Comparison of ENCODE assay signal across 12 cellular contexts in the genomic region with DNA sequence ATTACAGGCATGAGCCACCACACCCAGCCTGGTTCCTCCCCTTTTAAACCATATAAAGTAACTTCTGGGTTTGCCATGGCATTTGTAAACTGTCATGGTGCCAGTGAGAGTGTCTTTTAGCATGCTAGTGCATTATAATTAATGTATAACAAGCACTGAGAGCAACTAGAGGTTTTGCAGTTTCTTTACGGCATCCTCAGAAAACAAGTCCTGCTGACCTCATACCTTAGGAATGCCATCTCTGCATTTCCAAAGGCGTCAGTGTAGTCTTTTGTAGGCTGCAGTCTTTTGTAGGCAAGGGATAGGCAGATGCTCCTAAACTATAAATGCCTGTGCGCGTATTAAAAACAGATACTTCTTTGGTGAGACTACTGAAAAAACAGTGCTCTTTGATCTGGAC.
A peak's percentile ranks its signal among the peaks of the same experiment; 100 is the strongest.
DNase-seq lines count a peak whose midpoint lies in the region; ATAC-seq, FAIRE-seq and TF ChIP-seq lines count a peak whose summit lies in the region.
"Had no signal": no experiment of that assay in that cellular context is flagged by ENCODE, and none has a peak within 500 bp of the region (broad histone marks: within the 10 kb centered on the region; RNA-seq: fewer than 3 reads in every experiment).

No MANE protein-coding gene starts in this region.

- TF ChIP-seq CTCF in WTC11 (IDR thresholded peaks at IDR 0.05), result no peak
- no peak for TF ChIP-seq CTCF in MM.1S (IDR thresholded peaks at IDR 0.05; ENCODE audit: low read length)

- H3K27me3 ChIP-seq in MM.1S (replicated peaks; ENCODE audit: insufficient read depth, low read length), result no peaks in the 10 kb centered on the region

- H3K27ac ChIP-seq in MM.1S (ENCODE audit: low read length), result no peak overlapping the region

- H3K27ac Mint-ChIP-seq in WTC11, result peak overlapping the region; percentile 91
- H3K27ac Mint-ChIP-seq: activated CD4-positive, alpha-beta T cell treated with anti-CD3 and anti-CD28 coated beads, Interleukin-2, amount 10 ng/mL, durations not matched to agents 24 days and 14 days had no signal

- no peaks in the 10 kb centered on the region; the same call in 1 of the 2 replicates for H3K27me3 Mint-ChIP-seq in WTC11 (ENCODE audit: low read depth)
- H3K27me3 Mint-ChIP-seq: activated CD4-positive, alpha-beta T cell treated with anti-CD3 and anti-CD28 coated beads, Interleukin-2, amount 10 ng/mL, durations not matched to agents 24 days and 14 days had no signal

- H3K9me3 ChIP-seq in MM.1S (replicated peaks; ENCODE audit: insufficient read depth, low read length), result no peaks in the 10 kb centered on the region

- no peak overlapping the region for H2AFZ ChIP-seq in MM.1S (ENCODE audit: low read length)

- no peaks in the 10 kb centered on the region for H3K9me2 ChIP-seq in MM.1S (replicated peaks; ENCODE audit: insufficient read depth, low read length)

- H3K79me2 ChIP-seq in MM.1S (ENCODE audit: low read length), result no peaks in the 10 kb centered on the region

- DNase-seq in NCI-H2227 (lab: John Stamatoyannopoulos, UW; ENCODE audit: unreplicated experiment), result peak; percentile 4
- DNase-seq in NCI-H2227 treated with DMSO at 0.1 percent for 48 hours (lab: John Stamatoyannopoulos, UW), result no peak
- DNase-seq in WTC11 (ENCODE audit: low spot score), result no peak
- DNase-seq in iPS DF 19.7 (ENCODE audit: low read depth, low spot score), result peak; percentile 89
- DNase-seq in urothelium cell line (ENCODE audit: low spot score), result peak; percentile 84
- no peak for DNase-seq in DMS153 (lab: John Stamatoyannopoulos, UW)
- no peak for DNase-seq in activated gamma-delta T cell (lab: John Stamatoyannopoulos, UW)
- no peak for DNase-seq in MM.1S
- DNase-seq: 8988T; activated CD4-positive, alpha-beta T cell treated with anti-CD3 and anti-CD28 coated beads, Interleukin-2, amount 10 ng/mL, durations not matched to agents 24 days and 14 days had no signal

- no peak overlapping the region for H3K4me3 Mint-ChIP-seq in WTC11
- H3K4me3 Mint-ChIP-seq: activated CD4-positive, alpha-beta T cell treated with anti-CD3 and anti-CD28 coated beads, Interleukin-2, amount 10 ng/mL, durations not matched to agents 24 days and 14 days; brain had no signal

- no peaks in the 10 kb centered on the region for H3K9me3 Mint-ChIP-seq in WTC11
- H3K9me3 Mint-ChIP-seq: activated CD4-positive, alpha-beta T cell treated with anti-CD3 and anti-CD28 coated beads, Interleukin-2, amount 10 ng/mL, durations not matched to agents 24 days and 14 days had no signal

- H3K4me3 ChIP-seq in MM.1S (ENCODE audit: low read length), result no peak overlapping the region

- POLR2A ChIA-PET in WTC11 (lab: Charles Lee), result interaction anchor here (0.6 kb wide), 1 partner anchor 147 kb away, joined by 4 read pairs; no protein-coding TSS in a partner anchor

- no peaks in the 10 kb centered on the region for H4K20me1 ChIP-seq in MM.1S (ENCODE audit: insufficient read depth, low read length)

- no peaks in the 10 kb centered on the region for H3K36me3 Mint-ChIP-seq in WTC11
- H3K36me3 Mint-ChIP-seq: brain had no signal

- no peak overlapping the region for H3K4me2 ChIP-seq in MM.1S (ENCODE audit: low read depth, low read length)

- H3K9ac ChIP-seq in MM.1S (ENCODE audit: low read length), result no peak overlapping the region

- peaks cover 11% of the 10 kb centered on the region for H3K4me1 Mint-ChIP-seq in WTC11
- H3K4me1 Mint-ChIP-seq: activated CD4-positive, alpha-beta T cell treated with anti-CD3 and anti-CD28 coated beads, Interleukin-2, amount 10 ng/mL, durations not matched to agents 24 days and 14 days had no signal

- H3F3A ChIP-seq in MM.1S (ENCODE audit: insufficient read depth, low read length), result no peaks in the 10 kb centered on the region

- CTCF ChIA-PET in WTC11 (lab: Charles Lee), result no interaction called here

- no peak for FAIRE-seq in urothelium cell line (lab: Jason Lieb, UNC)
- FAIRE-seq: islet of Langerhans had no signal

- no peaks in the 10 kb centered on the region for H3K36me3 ChIP-seq in MM.1S (replicated peaks; ENCODE audit: insufficient read depth, low read length)

- peak; percentile 87 for ATAC-seq in WTC11

- no peaks in the 10 kb centered on the region for H3K4me1 ChIP-seq in MM.1S (ENCODE audit: low read length)

TF ChIP-seq in WTC11, 78 proteins besides CTCF, POLR2A, EP300 and RAD21:
- TF ChIP-seq MXD4 (CRISPR knock-in tag; IDR thresholded peaks at IDR 0.05; ENCODE audit: borderline replicate concordance) (no peak), SMAD3 (CRISPR knock-in tag; IDR thresholded peaks at IDR 0.05; ENCODE audit: borderline replicate concordance) (no peak), GABPB1 (CRISPR knock-in tag; IDR thresholded peaks at IDR 0.05) (no peak), FOXP1 (CRISPR knock-in tag; IDR thresholded peaks at IDR 0.05; ENCODE audit: borderline replicate concordance) (no peak), ZBTB43 (CRISPR knock-in tag; IDR thresholded peaks at IDR 0.05) (no peak), ZNF425 (CRISPR knock-in tag; conservative IDR thresholded peaks at IDR 0.05) (no peak)
- TF ChIP-seq, protein P1, sequence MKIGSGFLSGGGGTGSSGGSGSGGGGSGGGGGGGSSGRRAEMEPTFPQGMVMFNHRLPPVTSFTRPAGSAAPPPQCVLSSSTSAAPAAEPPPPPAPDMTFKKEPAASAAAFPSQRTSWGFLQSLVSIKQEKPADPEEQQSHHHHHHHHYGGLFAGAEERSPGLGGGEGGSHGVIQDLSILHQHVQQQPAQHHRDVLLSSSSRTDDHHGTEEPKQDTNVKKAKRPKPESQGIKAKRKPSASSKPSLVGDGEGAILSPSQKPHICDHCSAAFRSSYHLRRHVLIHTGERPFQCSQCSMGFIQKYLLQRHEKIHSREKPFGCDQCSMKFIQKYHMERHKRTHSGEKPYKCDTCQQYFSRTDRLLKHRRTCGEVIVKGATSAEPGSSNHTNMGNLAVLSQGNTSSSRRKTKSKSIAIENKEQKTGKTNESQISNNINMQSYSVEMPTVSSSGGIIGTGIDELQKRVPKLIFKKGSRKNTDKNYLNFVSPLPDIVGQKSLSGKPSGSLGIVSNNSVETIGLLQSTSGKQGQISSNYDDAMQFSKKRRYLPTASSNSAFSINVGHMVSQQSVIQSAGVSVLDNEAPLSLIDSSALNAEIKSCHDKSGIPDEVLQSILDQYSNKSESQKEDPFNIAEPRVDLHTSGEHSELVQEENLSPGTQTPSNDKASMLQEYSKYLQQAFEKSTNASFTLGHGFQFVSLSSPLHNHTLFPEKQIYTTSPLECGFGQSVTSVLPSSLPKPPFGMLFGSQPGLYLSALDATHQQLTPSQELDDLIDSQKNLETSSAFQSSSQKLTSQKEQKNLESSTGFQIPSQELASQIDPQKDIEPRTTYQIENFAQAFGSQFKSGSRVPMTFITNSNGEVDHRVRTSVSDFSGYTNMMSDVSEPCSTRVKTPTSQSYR (CRISPR knock-in tag; IDR thresholded peaks at IDR 0.05), result no peak
- TF ChIP-seq, protein P2, sequence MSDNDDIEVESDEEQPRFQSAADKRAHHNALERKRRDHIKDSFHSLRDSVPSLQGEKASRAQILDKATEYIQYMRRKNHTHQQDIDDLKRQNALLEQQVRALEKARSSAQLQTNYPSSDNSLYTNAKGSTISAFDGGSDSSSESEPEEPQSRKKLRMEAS (CRISPR knock-in tag; IDR thresholded peaks at IDR 0.05), result no peak
TF ChIP-seq in WTC11: peak in this region for 0.

Comparison
In these comparisons a context has a peak if more than half of its experiments do, and no peak if none do; other contexts are left out.
1. DNase-seq: peak in NCI-H2227 (single experiment), iPS DF 19.7 (single experiment) and urothelium cell line (single experiment); none in NCI-H2227 treated with DMSO at 0.1 percent for 48 hours (single experiment), WTC11 (single experiment), DMS153 (single experiment), activated gamma-delta T cell (single experiment) and MM.1S (single experiment).